In the genomic region with DNA sequence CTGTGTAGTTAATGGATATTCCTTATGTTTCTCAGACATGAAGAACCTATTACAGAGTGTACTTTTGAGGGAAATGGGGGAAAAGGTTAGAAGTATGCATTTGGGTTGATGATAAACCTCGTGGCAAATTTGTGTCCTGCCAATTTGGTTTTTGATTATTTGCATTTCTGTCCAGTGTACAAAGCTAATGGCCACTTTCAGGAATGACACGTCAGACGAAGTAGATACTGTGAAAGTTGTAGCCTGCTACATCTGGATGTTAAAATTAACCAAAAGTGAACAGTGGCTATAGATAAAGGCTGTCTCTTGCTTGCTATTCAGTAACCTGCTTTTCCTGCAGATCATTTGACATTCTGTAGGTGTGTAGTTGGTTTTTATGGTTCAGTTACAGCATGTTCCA, we compare ENCODE assay signal across 8 cellular contexts. TPM values are rescaled to one million over a fixed set of nuclear protein-coding genes. Genes with fewer than 3 reads are reported as not detected.
DNase-seq lines count a peak whose midpoint lies in the region; TF ChIP-seq lines count a peak whose summit lies in the region.

No MANE protein-coding gene starts in this region.

- no peaks in the 10 kb centered on the region for H3K27me3 ChIP-seq in ovary

- H3K9me3 Mint-ChIP-seq in activated naive CD4-positive, alpha-beta T cell treated with anti-CD3 and anti-CD28 coated beads for 36 hours = no peaks in the 10 kb centered on the region

- in situ Hi-C loops in KBM-7 (cut with MboI; ENCODE audit: low pct_unique_long_range_greater_than_20kb, low sequenced_read_pairs) = no loop called here

- no peaks in the 10 kb centered on the region for H3K27me3 Mint-ChIP-seq in activated naive CD4-positive, alpha-beta T cell treated with anti-CD3 and anti-CD28 coated beads for 36 hours (ENCODE audit: low read depth)

- TF ChIP-seq CTCF in ovary (IDR thresholded peaks at IDR 0.05) = no peak

- no peak for TF ChIP-seq EP300 in ovary (IDR thresholded peaks at IDR 0.05)

- peaks cover 29% of the 10 kb centered on the region for H3K4me1 Mint-ChIP-seq in activated naive CD4-positive, alpha-beta T cell treated with anti-CD3 and anti-CD28 coated beads for 36 hours (ENCODE audit: low read depth)

- no peak for DNase-seq in activated naive CD4-positive, alpha-beta T cell treated with anti-CD3 and anti-CD28 coated beads for 36 hours
- DNase-seq in activated naive CD4-positive, alpha-beta T cell treated with anti-CD3 and anti-CD28 coated beads, Interleukin-2, amount 50 U/mL, for 16 hours = no peak
- peak; percentile 17 for DNase-seq in KBM-7
- DNase-seq in dermis blood vessel endothelial cell = peak; percentile 15
- no peak for DNase-seq in ovary
- DNase-seq in T-helper 9 cell = no peak
- no peak for DNase-seq in NCI-H1694 treated with DMSO at 0.1 percent for 48 hours (lab: John Stamatoyannopoulos, UW)
- DNase-seq in NCI-H1092 (lab: John Stamatoyannopoulos, UW) = no peak

- H3K4me1 ChIP-seq in ovary (ENCODE audit: insufficient read depth) = no peaks in the 10 kb centered on the region

- H3K4me3 ChIP-seq in ovary = peak overlapping the region; percentile 65

- intact Hi-C loops in activated naive CD4-positive, alpha-beta T cell treated with anti-CD3 and anti-CD28 coated beads for 36 hours (cut with micrococcal nuclease) = loop anchor here (1.0 to 10.0 kb wide), 6 partner anchors 236 to 1824 kb away; partner anchors contain the start of genes APOO, CXorf58 and KLHL15
- intact Hi-C loops in ovary (cut with DNase I) = no loop called here

- H3K9me3 ChIP-seq in ovary = no peaks in the 10 kb centered on the region

- H3K36me3 ChIP-seq in ovary = no peaks in the 10 kb centered on the region

- H3K4me3 Mint-ChIP-seq in activated naive CD4-positive, alpha-beta T cell treated with anti-CD3 and anti-CD28 coated beads for 36 hours = peak overlapping the region; percentile 84

- peak overlapping the region in 1 of 2 donors; percentile 69 for H3K27ac ChIP-seq in ovary

- H3K27ac Mint-ChIP-seq in activated naive CD4-positive, alpha-beta T cell treated with anti-CD3 and anti-CD28 coated beads for 36 hours = peak overlapping the region; percentile 90

- TF ChIP-seq POLR2A in ovary (IDR thresholded peaks at IDR 0.05) = no peak

- peaks cover 4% of the 10 kb centered on the region for H3K36me3 Mint-ChIP-seq in activated naive CD4-positive, alpha-beta T cell treated with anti-CD3 and anti-CD28 coated beads for 36 hours (ENCODE audit: low read depth)

- CTCF ChIA-PET in activated naive CD4-positive, alpha-beta T cell treated with anti-CD3 and anti-CD28 coated beads for 36 hours (lab: Charles Lee) = no interaction called here

- 27 to 35% (median 30%) methylated on average over 3 of the region's 3 CpGs for WGBS in ovary, 3 donors

RNA-seq across cellular contexts. Expression of gene PRDX4, which starts 1.0 kb away (rescaled TPM):
- total RNA-seq in activated naive CD4-positive, alpha-beta T cell treated with anti-CD3 and anti-CD28 coated beads for 36 hours = 10 to 100 TPM; 39.6 to 40.0 TPM
- total RNA-seq in dermis blood vessel endothelial cell (127 and 222 TPM in 2 replicates), ovary (100 to 1,000 TPM in 1 of 7 donors, 10 to 100 TPM in 6; 60.0 to 146 (median 73.2) TPM)
- 100 to 1,000 TPM; 102 to 142 TPM for polyA plus RNA-seq in ovary

Comparison
In these comparisons a context has a peak if more than half of its experiments do, and no peak if none do; other contexts are left out.
1. DNase-seq: peak in KBM-7 (single experiment) and dermis blood vessel endothelial cell (single experiment); none in activated naive CD4-positive, alpha-beta T cell treated with anti-CD3 and anti-CD28 coated beads for 36 hours (single experiment), activated naive CD4-positive, alpha-beta T cell treated with anti-CD3 and anti-CD28 coated beads, Interleukin-2, amount 50 U/mL, for 16 hours (single experiment), ovary (0 of 5), T-helper 9 cell (single experiment), NCI-H1694 treated with DMSO at 0.1 percent for 48 hours (single experiment) and NCI-H1092 (single experiment).